In genomic region chr1:45319761-45320160, GRCh38 we compare ENCODE assay signal across 26 cellular contexts. TPM values are rescaled to one million over a fixed set of nuclear protein-coding genes. Genes with fewer than 3 reads are reported as not detected.
"Had no signal": no experiment of that assay in that cellular context is flagged by ENCODE, and none has a peak within 500 bp of the region (broad histone marks: within the 10 kb centered on the region; RNA-seq: fewer than 3 reads in every experiment).

No MANE protein-coding gene starts in this region.

- DNase-seq: dermis blood vessel endothelial cell; effector memory CD4-positive, alpha-beta T cell; erythroblast; esophagus squamous epithelium; foreskin melanocyte; glutamatergic neuron; heart right ventricle; hypothalamus; immature natural killer cell; left ventricle myocardium superior; lower lobe of right lung; midbrain; naive thymus-derived CD4-positive, alpha-beta T cell; occipital lobe; ovary; posterior cingulate gyrus; psoas muscle; right cardiac atrium; sigmoid colon; stimulated activated naive B cell treated with anti-CD40 and anti-IgM and Interleukin-4, amounts not matched to agents 10 μg/mL and 1 μg/mL and 100 μg/mL, for 72 hours; upper lobe of left lung had no signal

- ATAC-seq: heart right ventricle; left ventricle myocardium superior; lower lobe of right lung; naive thymus-derived CD4-positive, alpha-beta T cell; psoas muscle; right cardiac atrium; stimulated activated naive B cell treated with anti-CD40 and anti-IgM and Interleukin-4, amounts not matched to agents 10 μg/mL and 1 μg/mL and 100 μg/mL, for 72 hours had no signal

- H3K36me3 Mint-ChIP-seq: immature natural killer cell; naive thymus-derived CD4-positive, alpha-beta T cell; stimulated activated naive B cell treated with anti-CD40 and anti-IgM and Interleukin-4, amounts not matched to agents 10 μg/mL and 1 μg/mL and 100 μg/mL, for 72 hours had no signal

- H3K27ac ChIP-seq: coronary artery, esophagus squamous epithelium, heart right ventricle, lower lobe of right lung, ovary, psoas muscle, sigmoid colon, thoracic aorta, tibial nerve, upper lobe of left lung had no signal

- H3K9me3 ChIP-seq: esophagus squamous epithelium, heart right ventricle, lower lobe of right lung, ovary, psoas muscle, sigmoid colon, thoracic aorta, tibial nerve, upper lobe of left lung had no signal

- H3K27me3 ChIP-seq: esophagus squamous epithelium, heart right ventricle, ovary, sigmoid colon, tibial nerve, upper lobe of left lung had no signal

- H3K4me1 ChIP-seq: esophagus squamous epithelium, heart right ventricle, lower lobe of right lung, psoas muscle, sigmoid colon, tibial nerve, upper lobe of left lung had no signal

- H3K36me3 ChIP-seq: esophagus squamous epithelium, heart right ventricle, lower lobe of right lung, ovary, sigmoid colon, thoracic aorta, tibial nerve, upper lobe of left lung had no signal

- H3K27me3 Mint-ChIP-seq: naive thymus-derived CD4-positive, alpha-beta T cell; stimulated activated naive B cell treated with anti-CD40 and anti-IgM and Interleukin-4, amounts not matched to agents 10 μg/mL and 1 μg/mL and 100 μg/mL, for 72 hours; stimulated activated naive CD8-positive, alpha-beta T cell treated with anti-CD3 and anti-CD28 coated beads, Interleukin-15, Interleukin-2, amounts not matched to agents 100 ng/mL and 50 ng/mL, for 24 hours had no signal

- H3K27ac Mint-ChIP-seq: immature natural killer cell; naive thymus-derived CD4-positive, alpha-beta T cell; nephron; stimulated activated naive B cell treated with anti-CD40 and anti-IgM and Interleukin-4, amounts not matched to agents 10 μg/mL and 1 μg/mL and 100 μg/mL, for 72 hours; stimulated activated naive CD8-positive, alpha-beta T cell treated with anti-CD3 and anti-CD28 coated beads, Interleukin-15, Interleukin-2, amounts not matched to agents 100 ng/mL and 50 ng/mL, for 24 hours had no signal

- H3K4me1 Mint-ChIP-seq: immature natural killer cell; naive thymus-derived CD4-positive, alpha-beta T cell; nephron; stimulated activated naive B cell treated with anti-CD40 and anti-IgM and Interleukin-4, amounts not matched to agents 10 μg/mL and 1 μg/mL and 100 μg/mL, for 72 hours had no signal

- H3K4me3 Mint-ChIP-seq: immature natural killer cell; naive thymus-derived CD4-positive, alpha-beta T cell; nephron; stimulated activated naive B cell treated with anti-CD40 and anti-IgM and Interleukin-4, amounts not matched to agents 10 μg/mL and 1 μg/mL and 100 μg/mL, for 72 hours; stimulated activated naive CD8-positive, alpha-beta T cell treated with anti-CD3 and anti-CD28 coated beads, Interleukin-15, Interleukin-2, amounts not matched to agents 100 ng/mL and 50 ng/mL, for 24 hours had no signal

- H3K9me3 Mint-ChIP-seq: nephron; stimulated activated naive B cell treated with anti-CD40 and anti-IgM and Interleukin-4, amounts not matched to agents 10 μg/mL and 1 μg/mL and 100 μg/mL, for 72 hours; stimulated activated naive CD8-positive, alpha-beta T cell treated with anti-CD3 and anti-CD28 coated beads, Interleukin-15, Interleukin-2, amounts not matched to agents 100 ng/mL and 50 ng/mL, for 24 hours had no signal

- H3K4me3 ChIP-seq: coronary artery, esophagus squamous epithelium, heart right ventricle, lower lobe of right lung, ovary, psoas muscle, sigmoid colon, thoracic aorta, tibial nerve, upper lobe of left lung had no signal

RNA-seq across cellular contexts. Expression of gene HPDL, which starts 6.9 kb away (rescaled TPM):
- total RNA-seq: left ventricle myocardium superior, lower lobe of right lung, thoracic aorta had no signal
